ENCODE assay signal across 8 cellular contexts in the genomic region with DNA sequence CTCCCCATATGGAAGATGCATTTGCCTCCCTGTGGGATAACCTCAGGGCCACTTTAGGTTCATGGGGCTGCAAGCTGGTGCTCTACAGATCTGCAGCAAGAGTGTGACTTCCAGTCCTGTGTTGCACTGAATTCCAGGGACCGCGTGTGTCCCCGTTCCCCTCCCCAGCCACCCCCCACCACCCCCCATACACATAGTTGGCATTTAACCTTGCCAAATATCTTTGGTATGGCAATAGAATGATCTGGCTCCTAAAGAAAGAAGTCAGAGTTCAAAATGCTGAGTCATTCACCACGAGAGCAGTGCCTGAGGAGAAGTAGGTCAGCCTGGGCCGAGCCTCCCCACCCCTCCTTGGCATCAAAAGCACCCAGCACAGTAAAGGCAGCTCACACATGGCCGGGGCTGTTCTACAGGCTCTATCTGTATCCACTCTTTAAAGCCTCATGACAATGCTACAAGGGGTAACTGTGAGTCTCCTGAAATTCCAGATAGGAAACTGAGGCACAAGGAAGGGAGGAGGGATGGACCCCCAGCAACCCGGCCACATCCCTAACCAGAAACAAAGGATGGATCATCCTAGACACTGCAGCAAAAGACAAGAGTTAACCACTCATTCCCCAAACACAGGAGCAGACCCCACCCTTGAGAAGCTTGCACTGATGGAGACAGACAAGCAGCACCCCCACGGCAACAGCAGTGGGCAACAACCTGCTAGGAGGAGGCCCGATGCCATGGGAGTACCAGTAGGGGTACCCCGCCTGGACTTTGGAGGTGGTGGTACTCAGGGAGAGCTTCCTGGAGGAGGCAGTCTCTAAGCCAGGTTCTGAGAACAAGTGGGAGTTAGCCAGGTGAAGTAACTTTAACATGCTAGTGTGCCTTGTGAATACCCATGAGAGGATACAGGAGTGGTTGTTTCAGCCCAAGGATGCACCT.
A peak's percentile ranks its signal among the peaks of the same experiment; 100 is the strongest.
DNase-seq lines count a peak whose midpoint lies in the region; ATAC-seq and TF ChIP-seq lines count a peak whose summit lies in the region.

No MANE protein-coding gene starts in this region.

- peak overlapping the region; percentile 56 for H3K56ac ChIP-seq in mesendoderm (ENCODE audit: low read length)

- H3K79me1 ChIP-seq in mesendoderm (ENCODE audit: low read length): no peaks in the 10 kb centered on the region

- H3K4ac ChIP-seq in mesendoderm (ENCODE audit: low read depth, low read length): peak overlapping the region; percentile 63

- no peak overlapping the region for H4K5ac ChIP-seq in mesendoderm (ENCODE audit: low read length)

- peak overlapping the region; percentile 17 for H2BK5ac ChIP-seq in mesendoderm (ENCODE audit: low read length)

- H3K36me3 ChIP-seq in mesendoderm (ENCODE audit: control insufficient read depth, insufficient read depth, low read length): no peaks in the 10 kb centered on the region

- no peak for TF ChIP-seq CTCF in cardiac fibroblast (IDR thresholded peaks at IDR 0.05; ENCODE audit: low read depth, low read length)

- no peak overlapping the region for H4K8ac ChIP-seq in mesendoderm (ENCODE audit: low read depth, low read length)

- H3K4me1 ChIP-seq in mesendoderm (ENCODE audit: control insufficient read depth, low read depth, low read length): no peaks in the 10 kb centered on the region

- H3K9ac ChIP-seq in mesendoderm (ENCODE audit: low read length): no peak overlapping the region

- H2BK15ac ChIP-seq in mesendoderm (replicated peaks; ENCODE audit: low read depth): no peak overlapping the region

- WGBS in mesendoderm (ENCODE audit: extremely low coverage, insufficient coverage, low lambda C conversion rate): no CpG with 5 or more reads among the region's 10 CpGs

- no peak for ATAC-seq in HG03521 (IDR thresholded peaks at IDR 0.05; ENCODE audit: unreplicated experiment)
- ATAC-seq in HG03457 (IDR thresholded peaks at IDR 0.05; ENCODE audit: unreplicated experiment): no peak
- ATAC-seq in HG03095 (IDR thresholded peaks at IDR 0.05; ENCODE audit: unreplicated experiment): no peak

- H3K4me3 ChIP-seq in cardiac fibroblast (replicated peaks in 1 of 2; ENCODE audit: low read depth in 2 of 2, low read length in 2 of 2) (no peak overlapping the region), mesendoderm (ENCODE audit: low read length) (no peak overlapping the region)

- H3K79me2 ChIP-seq in mesendoderm (ENCODE audit: control insufficient read depth, insufficient read depth, low read length): no peaks in the 10 kb centered on the region

- H2BK120ac ChIP-seq in mesendoderm (ENCODE audit: low read depth, low read length): no peak overlapping the region

- H3K4me2 ChIP-seq in mesendoderm (ENCODE audit: low read length): no peak overlapping the region

- peak; percentile 88 for DNase-seq in AG08395 (ENCODE audit: low spot score)
- peak; percentile 79 for DNase-seq in M059J (ENCODE audit: low read depth)
- peak; percentile 60 to 86 for DNase-seq in cardiac fibroblast (ENCODE audit: low read depth in 2 of 2)
- DNase-seq in mesendoderm: peak; percentile 74
- no peak for DNase-seq in NCI-H510A (lab: John Stamatoyannopoulos, UW)

- no peak overlapping the region for H2AK5ac ChIP-seq in mesendoderm (ENCODE audit: low read length)

- no peak overlapping the region for H3K18ac ChIP-seq in mesendoderm (ENCODE audit: low read length)

- H3K23ac ChIP-seq in mesendoderm (ENCODE audit: low read length): no peak overlapping the region

- no peaks in the 10 kb centered on the region for H3K27me3 ChIP-seq in mesendoderm (ENCODE audit: insufficient read depth, low read length, poor library complexity)

- H3K27ac ChIP-seq in mesendoderm (ENCODE audit: low read depth, low read length): no peak overlapping the region
